Comparison of ENCODE assay signal across 20 cellular contexts in genomic region chr6:18177566-18177965, GRCh38. TPM values are rescaled to one million over a fixed set of nuclear protein-coding genes. Genes with fewer than 3 reads are reported as not detected.
"Had no signal": no experiment of that assay in that cellular context is flagged by ENCODE, and none has a peak within 500 bp of the region (broad histone marks: within the 10 kb centered on the region; RNA-seq: fewer than 3 reads in every experiment).

No MANE protein-coding gene starts in this region.

- DNase-seq: activated CD4-positive, alpha-beta memory T cell treated with anti-CD3 and anti-CD28 coated beads for 36 hours; activated CD4-positive, alpha-beta T cell treated with anti-CD3 and anti-CD28 coated beads, Interleukin-2, amount 10 ng/mL, durations not matched to agents 7 days and 5 days; activated CD4-positive, CD25-positive, alpha-beta regulatory T cell; activated CD8-positive, alpha-beta memory T cell treated with anti-CD3 and anti-CD28 coated beads for 24 hours; activated effector memory CD4-positive, alpha-beta T cell treated with anti-CD3 and anti-CD28 coated beads, Interleukin-2, amount 50 U/mL, for 16 hours; activated naive CD4-positive, alpha-beta T cell treated with Interleukin-2 at 50 U/mL for 16 hours; activated T-cell treated with anti-CD3 and anti-CD28 coated beads, Interleukin-2, amount 50 U/mL, for 4 hours; amygdala; NCI-H1092 treated with DMSO at 0.1 percent for 48 hours; NCI-H1417 treated with DMSO at 0.1 percent for 48 hours; NCI-H1694; NCI-H2081; NCI-H524; NCI-H82; SIG-M5; T-cell; T-helper 2 cell; T1000 had no signal

- ATAC-seq: activated T-cell treated with anti-CD3 and anti-CD28 coated beads, Interleukin-2, amount 50 U/mL, for 4 hours; T-cell had no signal

RNA-seq across cellular contexts. Expression of gene NHLRC1, which starts 55.1 kb away (rescaled TPM):
- total RNA-seq: astrocyte, OCI-LY7 had no signal
